ENCODE assay signal across 14 cellular contexts in genomic region chr14:76828339-76829015, GRCh38. TPM values are rescaled to one million over a fixed set of nuclear protein-coding genes. Genes with fewer than 3 reads are reported as not detected.
DNase-seq lines count a peak whose midpoint lies in the region; ATAC-seq, FAIRE-seq and TF ChIP-seq lines count a peak whose summit lies in the region.
"Had no signal": no experiment of that assay in that cellular context is flagged by ENCODE, and none has a peak within 500 bp of the region (broad histone marks: within the 10 kb centered on the region; RNA-seq: fewer than 3 reads in every experiment).

No MANE protein-coding gene starts in this region.

- no peak overlapping the region for H3K4me2 ChIP-seq in GM23338

- H3K9me3 ChIP-seq in lung (ENCODE audit: control insufficient read depth in 2 of 2, insufficient read depth in 1 of 2, low read length in 1 of 2), result no peaks in the 10 kb centered on the region
- H3K9me3 ChIP-seq in subcutaneous abdominal adipose tissue (ENCODE audit: control insufficient read depth in 5 of 5, low read length in 5 of 5), result peaks cover 0 to 3% (median 0%) of the 10 kb centered on the region in 5 donors
- no peaks in the 10 kb centered on the region for H3K9me3 ChIP-seq in small intestine (ENCODE audit: control insufficient read depth, low read depth)

- DNase-seq in GM23338 (ENCODE audit: low spot score) (no peak), lung (ENCODE audit: low spot score) (no peak), small intestine (no peak), NCI-H2081 treated with DMSO at 0.1 percent for 48 hours (lab: John Stamatoyannopoulos, UW) (no peak)
- DNase-seq: activated T-cell treated with anti-CD3 and anti-CD28 coated beads, Interleukin-2, amount 50 U/mL, for 1 hour; MM.1S; NCI-H524 treated with DMSO at 0.1 percent for 48 hours; WERI-Rb-1 had no signal

- no peak overlapping the region for H3K4me3 Mint-ChIP-seq in GM23338

- no peaks in the 10 kb centered on the region for H3K9me3 Mint-ChIP-seq in GM23338

- H3K27ac Mint-ChIP-seq in GM23338, result no peak overlapping the region

- ATAC-seq in GM23338 (peak; percentile 61), lung (ENCODE audit: insufficient read depth, low FRiP score) (peak; percentile 15), GM18867 (IDR thresholded peaks at IDR 0.05; ENCODE audit: unreplicated experiment) (no peak), GM21515 (IDR thresholded peaks at IDR 0.05; ENCODE audit: unreplicated experiment) (no peak)

- peaks cover 4% of the 10 kb centered on the region; the same call in 1 of the 2 replicates for H3K9me2 ChIP-seq in GM23338 (ENCODE audit: insufficient read depth)

- H3K9ac ChIP-seq in subcutaneous abdominal adipose tissue (ENCODE audit: low read length in 5 of 5), result peak overlapping the region in 3 of 5 donors; percentile 6 to 66 (median 40)

- H3K4me3 ChIP-seq in GM23338 (no peak overlapping the region), lung (no peak overlapping the region), subcutaneous abdominal adipose tissue (ENCODE audit: low read depth in 1 of 5, low read length in 5 of 5) (peak overlapping the region; percentile 46 to 78 (median 48)), small intestine (ENCODE audit: low read depth in 1 of 2, low read length in 2 of 2) (no peak overlapping the region)

- peaks cover 7% of the 10 kb centered on the region for H3K27me3 Mint-ChIP-seq in GM23338 (ENCODE audit: insufficient read depth, low read depth, poor library complexity)

- no peak for TF ChIP-seq CTCF in GM23338 (conservative IDR thresholded peaks at IDR 0.05; ENCODE audit: low read depth in 2 of 2)
- no peak for TF ChIP-seq CTCF in lung (IDR thresholded peaks at IDR 0.05; ENCODE audit: control extremely low read depth, extremely low read depth)

- H2AFZ ChIP-seq in GM23338, result peak overlapping the region; percentile 96

- FAIRE-seq in small intestine (lab: Jason Lieb, UNC), result no peak

- no peaks in the 10 kb centered on the region for H3F3A ChIP-seq in GM23338 (replicated peaks; ENCODE audit: low read depth)

- H3K4me1 ChIP-seq in GM23338 (ENCODE audit: insufficient read depth), result peaks cover 20% of the 10 kb centered on the region
- H3K4me1 ChIP-seq in lung (ENCODE audit: control insufficient read depth in 2 of 2, insufficient read depth in 2 of 2, low read length in 2 of 2), result no peaks in the 10 kb centered on the region
- H3K4me1 ChIP-seq in subcutaneous abdominal adipose tissue (ENCODE audit: control insufficient read depth in 5 of 5, insufficient read depth in 5 of 5, low read length in 5 of 5), result peaks cover 3 to 32% (median 28%) of the 10 kb centered on the region in 5 donors
- H3K4me1 ChIP-seq in small intestine (ENCODE audit: control insufficient read depth in 2 of 2, insufficient read depth in 1 of 2, low read depth in 1 of 2, low read length in 1 of 2), result no peaks in the 10 kb centered on the region

- no peaks in the 10 kb centered on the region for H3K79me2 ChIP-seq in GM23338 (replicated peaks; ENCODE audit: insufficient read depth)

- peaks cover 26% of the 10 kb centered on the region for H3K4me1 Mint-ChIP-seq in GM23338

- no peaks in the 10 kb centered on the region for H3K36me3 ChIP-seq in GM23338 (ENCODE audit: insufficient read depth)
- no peaks in the 10 kb centered on the region for H3K36me3 ChIP-seq in lung (ENCODE audit: control insufficient read depth in 2 of 2, insufficient read depth in 2 of 2, low read length in 2 of 2)
- H3K36me3 ChIP-seq in subcutaneous abdominal adipose tissue (ENCODE audit: control insufficient read depth in 5 of 5, insufficient read depth in 5 of 5, low read length in 5 of 5), result no peaks in the 10 kb centered on the region
- H3K36me3 ChIP-seq in small intestine (ENCODE audit: control insufficient read depth in 2 of 2, insufficient read depth in 2 of 2, low read length in 2 of 2), result no peaks in the 10 kb centered on the region
- H3K36me3 ChIP-seq: WERI-Rb-1 had no signal

- H4K20me1 ChIP-seq in GM23338 (replicated peaks; ENCODE audit: insufficient read depth), result no peaks in the 10 kb centered on the region

- 77 to 89% methylated on average over 17 of the region's 17 CpGs for WGBS in lung, 2 donors
- 76 to 79% (median 79%) methylated on average over 17 of the region's 17 CpGs for WGBS in small intestine, 3 donors

- H3K27ac ChIP-seq in GM23338 (ENCODE audit: low read depth), result no peak overlapping the region
- peak overlapping the region; percentile 89 for H3K27ac ChIP-seq in cingulate gyrus (ENCODE audit: low read depth, low read length)
- peak overlapping the region; percentile 13 to 21 for H3K27ac ChIP-seq in lung (ENCODE audit: low read depth in 1 of 2, low read length in 1 of 2)
- no peak overlapping the region for H3K27ac ChIP-seq in subcutaneous abdominal adipose tissue (ENCODE audit: low read depth, low read length)
- H3K27ac ChIP-seq in small intestine (ENCODE audit: low read depth in 1 of 2, low read length in 1 of 2), result no peak overlapping the region
- H3K27ac ChIP-seq: WERI-Rb-1 had no signal

- no peaks in the 10 kb centered on the region for H3K27me3 ChIP-seq in GM23338 (ENCODE audit: insufficient read depth)
- no peaks in the 10 kb centered on the region for H3K27me3 ChIP-seq in lung (ENCODE audit: control insufficient read depth, insufficient read depth)
- no peaks in the 10 kb centered on the region for H3K27me3 ChIP-seq in subcutaneous abdominal adipose tissue (ENCODE audit: control insufficient read depth in 5 of 5, insufficient read depth in 4 of 5, low read length in 5 of 5)
- H3K27me3 ChIP-seq in small intestine (ENCODE audit: control insufficient read depth in 2 of 2, insufficient read depth in 2 of 2, low read length in 2 of 2), result no peaks in the 10 kb centered on the region

- H3K36me3 Mint-ChIP-seq in GM23338 (ENCODE audit: low read depth), result no peaks in the 10 kb centered on the region

TF ChIP-seq in GM23338, 12 proteins besides CTCF, POLR2A, EP300 and RAD21 (continues in another document):
- no peak for TF ChIP-seq EZH2 (IDR thresholded peaks at IDR 0.05; ENCODE audit: low read depth, unreplicated experiment)
- TF ChIP-seq STAT1 (IDR thresholded peaks at IDR 0.05; ENCODE audit: unreplicated experiment), result no peak
- no peak for TF ChIP-seq JUNB (IDR thresholded peaks at IDR 0.05; ENCODE audit: unreplicated experiment)
- TF ChIP-seq EZH2phosphoT487 (IDR thresholded peaks at IDR 0.05; ENCODE audit: unreplicated experiment), result no peak
- TF ChIP-seq ZNF331 (CRISPR knock-in tag; IDR thresholded peaks at IDR 0.05; ENCODE audit: low read depth), result no peak
- TF ChIP-seq NANOG (IDR thresholded peaks at IDR 0.05; ENCODE audit: borderline replicate concordance), result no peak
- TF ChIP-seq, protein P1, sequence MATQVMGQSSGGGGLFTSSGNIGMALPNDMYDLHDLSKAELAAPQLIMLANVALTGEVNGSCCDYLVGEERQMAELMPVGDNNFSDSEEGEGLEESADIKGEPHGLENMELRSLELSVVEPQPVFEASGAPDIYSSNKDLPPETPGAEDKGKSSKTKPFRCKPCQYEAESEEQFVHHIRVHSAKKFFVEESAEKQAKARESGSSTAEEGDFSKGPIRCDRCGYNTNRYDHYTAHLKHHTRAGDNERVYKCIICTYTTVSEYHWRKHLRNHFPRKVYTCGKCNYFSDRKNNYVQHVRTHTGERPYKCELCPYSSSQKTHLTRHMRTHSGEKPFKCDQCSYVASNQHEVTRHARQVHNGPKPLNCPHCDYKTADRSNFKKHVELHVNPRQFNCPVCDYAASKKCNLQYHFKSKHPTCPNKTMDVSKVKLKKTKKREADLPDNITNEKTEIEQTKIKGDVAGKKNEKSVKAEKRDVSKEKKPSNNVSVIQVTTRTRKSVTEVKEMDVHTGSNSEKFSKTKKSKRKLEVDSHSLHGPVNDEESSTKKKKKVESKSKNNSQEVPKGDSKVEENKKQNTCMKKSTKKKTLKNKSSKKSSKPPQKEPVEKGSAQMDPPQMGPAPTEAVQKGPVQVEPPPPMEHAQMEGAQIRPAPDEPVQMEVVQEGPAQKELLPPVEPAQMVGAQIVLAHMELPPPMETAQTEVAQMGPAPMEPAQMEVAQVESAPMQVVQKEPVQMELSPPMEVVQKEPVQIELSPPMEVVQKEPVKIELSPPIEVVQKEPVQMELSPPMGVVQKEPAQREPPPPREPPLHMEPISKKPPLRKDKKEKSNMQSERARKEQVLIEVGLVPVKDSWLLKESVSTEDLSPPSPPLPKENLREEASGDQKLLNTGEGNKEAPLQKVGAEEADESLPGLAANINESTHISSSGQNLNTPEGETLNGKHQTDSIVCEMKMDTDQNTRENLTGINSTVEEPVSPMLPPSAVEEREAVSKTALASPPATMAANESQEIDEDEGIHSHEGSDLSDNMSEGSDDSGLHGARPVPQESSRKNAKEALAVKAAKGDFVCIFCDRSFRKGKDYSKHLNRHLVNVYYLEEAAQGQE (IDR thresholded peaks at IDR 0.05; ENCODE audit: unreplicated experiment), result no peak
- TF ChIP-seq, protein P2, sequence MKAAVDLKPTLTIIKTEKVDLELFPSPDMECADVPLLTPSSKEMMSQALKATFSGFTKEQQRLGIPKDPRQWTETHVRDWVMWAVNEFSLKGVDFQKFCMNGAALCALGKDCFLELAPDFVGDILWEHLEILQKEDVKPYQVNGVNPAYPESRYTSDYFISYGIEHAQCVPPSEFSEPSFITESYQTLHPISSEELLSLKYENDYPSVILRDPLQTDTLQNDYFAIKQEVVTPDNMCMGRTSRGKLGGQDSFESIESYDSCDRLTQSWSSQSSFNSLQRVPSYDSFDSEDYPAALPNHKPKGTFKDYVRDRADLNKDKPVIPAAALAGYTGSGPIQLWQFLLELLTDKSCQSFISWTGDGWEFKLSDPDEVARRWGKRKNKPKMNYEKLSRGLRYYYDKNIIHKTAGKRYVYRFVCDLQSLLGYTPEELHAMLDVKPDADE (IDR thresholded peaks at IDR 0.05), result no peak
- no peak for TF ChIP-seq POLR2AphosphoS5 (IDR thresholded peaks at IDR 0.05; ENCODE audit: low read depth)

RNA-seq across cellular contexts. Expression of gene LRRC74A, which starts 2.3 kb away (rescaled TPM):
- total RNA-seq in GM23338 (2014; rRNA removed; shearing (Covaris generic)), result not detected in 2 replicates
- polyA plus RNA-seq in GM23338 (2016; fragmentation: Nextera tagmentation; extraction: Ambion mirVana) (not detected in 2 replicates), lung (not detected), small intestine (not detected)
- not detected for total RNA-seq in lung
- total RNA-seq: left cardiac atrium, renal cortical epithelial cell had no signal

RNA-seq across cellular contexts. Expression of gene ANGEL1, which starts 15.8 kb away (rescaled TPM):
- 22.2 and 31.6 TPM in 2 replicates for total RNA-seq in GM23338 (2014; rRNA removed; shearing (Covaris generic))
- polyA plus RNA-seq in GM23338 (2016; fragmentation: Nextera tagmentation; extraction: Ambion mirVana) (4.6 and 5.3 TPM in 2 replicates), lung (10 to 100 TPM; 10.4 to 10.5 TPM), small intestine (1 to 10 TPM; 1.6 to 8.8 (median 2.7) TPM)
- 10 to 100 TPM; 19.5 to 20.4 TPM for total RNA-seq in lung

Comparison
In these comparisons a context has a peak if more than half of its experiments do, and no peak if none do; other contexts are left out.
1. ATAC-seq: peak in GM23338 (single experiment) and lung (single experiment); none in GM18867 (single experiment) and GM21515 (single experiment).
2. H3K27ac ChIP-seq: peak in cingulate gyrus (single experiment) and lung (2 of 2); none in GM23338 (single experiment), subcutaneous abdominal adipose tissue (single experiment) and small intestine (0 of 2).
3. H3K4me3 ChIP-seq: peak in subcutaneous abdominal adipose tissue (5 of 5); none in GM23338 (single experiment), lung (single experiment) and small intestine (0 of 2).